ENCODE assay signal across 8 cellular contexts in the genomic region with DNA sequence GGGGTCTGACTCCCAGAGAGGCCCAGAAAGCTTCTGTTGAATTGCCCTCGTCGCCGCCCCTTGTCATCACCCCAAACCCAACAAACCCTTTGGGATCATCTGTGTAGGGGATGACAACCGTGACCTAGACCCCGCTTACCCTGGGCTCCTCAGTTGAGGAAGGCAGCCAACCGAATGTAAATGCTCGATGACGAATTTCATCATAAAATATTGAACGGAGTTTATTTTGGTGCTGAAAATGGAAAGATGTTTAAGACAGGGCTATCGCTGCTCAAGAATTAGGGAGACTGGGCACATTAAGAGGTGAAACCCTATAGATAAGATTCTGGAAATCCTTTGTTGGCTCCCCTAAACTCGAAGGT. TPM values are rescaled to one million over a fixed set of nuclear protein-coding genes. Genes with fewer than 3 reads are reported as not detected.
DNase-seq lines count a peak whose midpoint lies in the region; ATAC-seq and TF ChIP-seq lines count a peak whose summit lies in the region.

No MANE protein-coding gene starts in this region.

- CTCF ChIA-PET in HCT116 (lab: Charles Lee): no interaction called here

- TF ChIP-seq RAD21 in HCT116 (IDR thresholded peaks at IDR 0.05; ENCODE audit: low read depth): no peak

- in situ Hi-C loops in ACHN (cut with HindIII; ENCODE audit: low pct_ligation_motif_present, low pct_unique_long_range_greater_than_20kb, low sequenced_read_pairs): no loop called here

- H3K9me3 ChIP-seq in HCT116 (ENCODE audit: control insufficient read depth in 1 of 2, insufficient read depth in 1 of 2, low read depth in 1 of 2, low read length in 2 of 2): no peaks in the 10 kb centered on the region
- H3K9me3 ChIP-seq in SK-N-MC (ENCODE audit: low read depth, low read length): no peaks in the 10 kb centered on the region

- POLR2A ChIA-PET in HCT116 (lab: Charles Lee): interaction anchor here (1.5 kb wide), 1 partner anchor 98 kb away, joined by 3 read pairs; a partner anchor contains a TSS

- H3K9ac ChIP-seq in HCT116 (ENCODE audit: low read length) (peak overlapping the region; percentile 74), SK-N-MC (ENCODE audit: insufficient read length) (peak overlapping the region; percentile 82), rectal smooth muscle tissue (ENCODE audit: low read length) (peak overlapping the region; percentile 96)

- H3K79me2 ChIP-seq in HCT116 (ENCODE audit: insufficient read depth, low read length): peaks cover 22% of the 10 kb centered on the region

- H2AFZ ChIP-seq in HCT116 (ENCODE audit: low read depth, low read length, poor library complexity, severe bottlenecking): no peak overlapping the region

- H3K4me2 ChIP-seq in HCT116 (ENCODE audit: low read length): peak overlapping the region; percentile 92

- BruUV-seq in HCT116 (replicated peaks; lab: Mats Ljungman, UMichigan): no TSS peak

- no peaks in the 10 kb centered on the region for H3K9me2 ChIP-seq in HCT116 (ENCODE audit: insufficient read depth)

- intact Hi-C loops in HCT116 (cut with micrococcal nuclease): loop anchor here (2.0 kb wide), 1 partner anchor 44 kb away; a partner anchor contains a TSS

- DNase-seq in GM12864 (ENCODE audit: low read depth) (no peak), HCT116 (ENCODE audit: low read depth, low spot score) (no peak), SK-N-MC (ENCODE audit: low read depth, low spot score) (no peak), fibroblast of the aortic adventitia (ENCODE audit: low read depth) (no peak), NCI-H446 (lab: John Stamatoyannopoulos, UW) (no peak), ACHN (no peak), mucosa of gallbladder (ENCODE audit: low spot score) (no peak)

- H3K4me3 ChIP-seq in GM12864 (ENCODE audit: low read depth, low read length) (peak overlapping the region; percentile 94), HCT116 (replicated peaks in 1 of 2; ENCODE audit: low read depth in 1 of 2, low read length in 2 of 2) (peak overlapping the region; percentile 96 to 99), SK-N-MC (peak overlapping the region; percentile 89), fibroblast of the aortic adventitia (ENCODE audit: low read depth, low read length) (peak overlapping the region; percentile 75), rectal smooth muscle tissue (ENCODE audit: low read length) (peak overlapping the region; percentile 95)

- H3K27me3 ChIP-seq in HCT116 (ENCODE audit: insufficient read depth, low read length): no peaks in the 10 kb centered on the region
- H3K27me3 ChIP-seq in rectal smooth muscle tissue (ENCODE audit: control insufficient read depth, insufficient read depth, low read length): no peaks in the 10 kb centered on the region

- H4K20me1 ChIP-seq in HCT116 (ENCODE audit: insufficient read depth): no peaks in the 10 kb centered on the region

- RAD21 ChIA-PET in HCT116 (lab: Charles Lee; ENCODE audit: low non-redundant PET in 1 of 2, low total read pairs in 2 of 2, uncharacterized antibody in 2 of 2, unreplicated experiment in 2 of 2): no interaction called here

- no peak for TF ChIP-seq POLR2A in HCT116 (IDR thresholded peaks at IDR 0.05; ENCODE audit: borderline replicate concordance, extremely low read depth, insufficient read depth, insufficient read length)

- H3K4me1 ChIP-seq in HCT116 (ENCODE audit: control insufficient read depth in 1 of 2, insufficient read depth in 2 of 2, low read length in 2 of 2): peaks cover 13 to 17% of the 10 kb centered on the region in 2 experiments; a peak in 3 of 4 replicates
- H3K4me1 ChIP-seq in rectal smooth muscle tissue (ENCODE audit: control insufficient read depth, insufficient read depth, low read length): peaks cover 9% of the 10 kb centered on the region

- TF ChIP-seq CTCF in GM12864 (IDR thresholded peaks at IDR 0.05; ENCODE audit: low read depth, low read length, missing control alignments) (no peak), HCT116 (IDR thresholded peaks at IDR 0.05 in 2 of 3, conservative IDR thresholded peaks at IDR 0.05 in 1 of 3; ENCODE audit: borderline replicate concordance in 1 of 3, insufficient read depth in 1 of 3, low read depth in 2 of 3, low read length in 2 of 3) (no peak), fibroblast of the aortic adventitia (IDR thresholded peaks at IDR 0.05; ENCODE audit: insufficient read depth, low read length) (no peak)

- H3K27ac ChIP-seq in HCT116 (ENCODE audit: low read depth, low read length) (peak overlapping the region; percentile 63), SK-N-MC (no peak overlapping the region), rectal smooth muscle tissue (ENCODE audit: low read depth, low read length) (peak overlapping the region; percentile 97)

- no peak; the same call in 1 of the 2 replicates for ATAC-seq in HCT116

- H3K36me3 ChIP-seq in HCT116 (ENCODE audit: control insufficient read depth in 1 of 2, insufficient read depth in 2 of 2, low read length in 2 of 2) (peaks cover 3 to 6% of the 10 kb centered on the region in 2 experiments; a peak in 2 of 4 replicates), SK-N-MC (ENCODE audit: insufficient read depth, low read length) (peaks cover 16% of the 10 kb centered on the region), rectal smooth muscle tissue (ENCODE audit: control insufficient read depth, insufficient read depth, low read length) (no peaks in the 10 kb centered on the region)

TF ChIP-seq in HCT116, 20 proteins besides CTCF, POLR2A, EP300 and RAD21:
- TF ChIP-seq EGR1 (IDR thresholded peaks at IDR 0.05; ENCODE audit: low read depth): no peak
- TF ChIP-seq JUND (IDR thresholded peaks at IDR 0.05): no peak
- TF ChIP-seq ZFX (IDR thresholded peaks at IDR 0.05): 0 out of 2 replicates have a peak, but pooled peaks have one; percentile 18

RNA-seq across cellular contexts. Expression of a gene that starts 0.5 kb away (rescaled TPM):
- total RNA-seq in HCT116 (2021; ENCODE audit: unreplicated experiment) (39.6 TPM), fibroblast of the aortic adventitia (ENCODE audit: low replicate concordance) (92.7 and 229 TPM in 2 replicates), mucosa of gallbladder (52.5 TPM)
- 13.0 and 18.5 TPM in 2 replicates for polyA plus RNA-seq in HCT116 (2012)

RNA-seq across cellular contexts. Expression of a gene that starts 44.2 kb away (rescaled TPM):
- 267 TPM for total RNA-seq in HCT116 (2021; ENCODE audit: unreplicated experiment)
- 108 and 124 TPM in 2 replicates for polyA plus RNA-seq in HCT116 (2012)
- total RNA-seq in fibroblast of the aortic adventitia (ENCODE audit: low replicate concordance): 105 and 154 TPM in 2 replicates
- total RNA-seq in mucosa of gallbladder: 91.2 TPM

RNA-seq across cellular contexts. Expression of a gene that starts 48.4 kb away (rescaled TPM):
- total RNA-seq in HCT116 (2021; ENCODE audit: unreplicated experiment) (1.7 TPM), fibroblast of the aortic adventitia (ENCODE audit: low replicate concordance) (4.2 and 13.2 TPM in 2 replicates), mucosa of gallbladder (10.0 TPM)
- 0.52 and 0.94 TPM in 2 replicates for polyA plus RNA-seq in HCT116 (2012)
